ENCODE assay signal across 15 cellular contexts in genomic region chr4:11606078-11606477, GRCh38.
DNase-seq lines count a peak whose midpoint lies in the region; ATAC-seq and TF ChIP-seq lines count a peak whose summit lies in the region.
"Had no signal": no experiment of that assay in that cellular context is flagged by ENCODE, and none has a peak within 500 bp of the region (broad histone marks: within the 10 kb centered on the region; RNA-seq: fewer than 3 reads in every experiment).

No MANE protein-coding gene starts in this region.

- no peaks in the 10 kb centered on the region for H4K20me1 ChIP-seq in osteoblast (ENCODE audit: insufficient read depth, low read length)
- H4K20me1 ChIP-seq: BLaER1 had no signal

- no peaks in the 10 kb centered on the region for H3K79me2 ChIP-seq in osteoblast (ENCODE audit: insufficient read depth, low read length)

- CTCF ChIA-PET in Calu3 (lab: Charles Lee), result no interaction called here

- peak overlapping the region; percentile 79 for H3K27ac Mint-ChIP-seq in Calu3 (ENCODE audit: unreplicated experiment)
- H3K27ac Mint-ChIP-seq: CD8-positive, alpha-beta memory T cell; GM23338 had no signal

- H3K27me3 Mint-ChIP-seq in Calu3 (ENCODE audit: unreplicated experiment), result no peaks in the 10 kb centered on the region
- H3K27me3 Mint-ChIP-seq: CD8-positive, alpha-beta memory T cell had no signal

- no peak overlapping the region for H3K4me2 ChIP-seq in osteoblast (ENCODE audit: insufficient read depth, low read length)
- H3K4me2 ChIP-seq: BLaER1, GM23338 had no signal

- no peak overlapping the region for H3K4me3 ChIP-seq in osteoblast (ENCODE audit: insufficient read depth, low read length)
- H3K4me3 ChIP-seq: BLaER1, GM12878, GM23338 had no signal

- no peaks in the 10 kb centered on the region for H3K9me3 ChIP-seq in osteoblast (ENCODE audit: low read depth, low read length)
- H3K9me3 ChIP-seq: BLaER1, Caco-2 had no signal

- H3K4me3 Mint-ChIP-seq in Calu3 (ENCODE audit: low read depth, unreplicated experiment), result no peak overlapping the region
- H3K4me3 Mint-ChIP-seq: CD8-positive, alpha-beta memory T cell; GM23338 had no signal

- BruUV-seq in Calu3 (replicated peaks; lab: Mats Ljungman, UMichigan), result TSS peak; percentile 41

- no peaks in the 10 kb centered on the region for H3K36me3 Mint-ChIP-seq in Calu3 (ENCODE audit: insufficient read depth, unreplicated experiment)
- H3K36me3 Mint-ChIP-seq: CD8-positive, alpha-beta memory T cell had no signal

- no peaks in the 10 kb centered on the region for H3K36me3 ChIP-seq in osteoblast (ENCODE audit: insufficient read depth, low read length)
- H3K36me3 ChIP-seq: BLaER1 had no signal

- H3K4me1 ChIP-seq in foreskin keratinocyte, result peaks cover 33% of the 10 kb centered on the region
- no peaks in the 10 kb centered on the region for H3K4me1 ChIP-seq in osteoblast (ENCODE audit: insufficient read depth, low read length)
- H3K4me1 ChIP-seq: BLaER1, Caco-2 had no signal

- peaks cover 39% of the 10 kb centered on the region for H3K4me1 Mint-ChIP-seq in Calu3 (ENCODE audit: low read depth, unreplicated experiment)
- H3K4me1 Mint-ChIP-seq: CD8-positive, alpha-beta memory T cell had no signal

- TF ChIP-seq CTCF in Calu3 (IDR thresholded peaks at IDR 0.05; ENCODE audit: unreplicated experiment) (no peak), VCaP (conservative IDR thresholded peaks at IDR 0.05) (no peak), foreskin keratinocyte (conservative IDR thresholded peaks at IDR 0.05) (no peak), osteoblast (IDR thresholded peaks at IDR 0.05; ENCODE audit: extremely low read depth, low read depth, low read length) (no peak)

- H3K9me3 Mint-ChIP-seq in Calu3 (ENCODE audit: low read depth, unreplicated experiment), result no peaks in the 10 kb centered on the region
- H3K9me3 Mint-ChIP-seq: GM23338 had no signal

- DNase-seq in Calu3 (no peak), foreskin keratinocyte (peak in 1 of 2 donors; percentile 42), osteoblast (ENCODE audit: insufficient read length, low spot score, missing footprints) (no peak), glomerular visceral epithelial cell (ENCODE audit: extremely low spot score) (no peak), NCI-H1436 (lab: John Stamatoyannopoulos, UW) (no peak)
- DNase-seq in central memory CD4-positive, alpha-beta T cell, result no peak
- DNase-seq: AML-193; Caco-2; CD8-positive, alpha-beta memory T cell; DMS79; H7 had no signal

- peak overlapping the region; percentile 27 for H2AFZ ChIP-seq in osteoblast (ENCODE audit: low read length)
- H2AFZ ChIP-seq: GM23338 had no signal

- intact Hi-C loops in Calu3 (cut with micrococcal nuclease; ENCODE audit: unreplicated experiment), result no loop called here

- peak; percentile 53 for ATAC-seq in foreskin keratinocyte
- ATAC-seq: GM12878, GM23338 had no signal

- H3K27me3 ChIP-seq in foreskin keratinocyte (no peaks in the 10 kb centered on the region), osteoblast (ENCODE audit: insufficient read depth, low read length) (no peaks in the 10 kb centered on the region)
- H3K27me3 ChIP-seq: BLaER1 had no signal

- H3K27ac ChIP-seq in VCaP, result peak overlapping the region; percentile 54; the same call in 1 of the 2 replicates
- H3K27ac ChIP-seq in foreskin keratinocyte, result peak overlapping the region; percentile 7
- no peak overlapping the region for H3K27ac ChIP-seq in osteoblast (ENCODE audit: low read depth, low read length)
- H3K27ac ChIP-seq: BLaER1 had no signal
